Comparison of ENCODE assay signal across 18 cellular contexts in genomic region chr15:35118987-35119386, GRCh38. TPM values are rescaled to one million over a fixed set of nuclear protein-coding genes. Genes with fewer than 3 reads are reported as not detected.
DNase-seq lines count a peak whose midpoint lies in the region; ATAC-seq, FAIRE-seq and TF ChIP-seq lines count a peak whose summit lies in the region.
"Had no signal": no experiment of that assay in that cellular context is flagged by ENCODE, and none has a peak within 500 bp of the region (broad histone marks: within the 10 kb centered on the region; RNA-seq: fewer than 3 reads in every experiment).

No MANE protein-coding gene starts in this region.

- H3K9me3 ChIP-seq in liver (ENCODE audit: control insufficient read depth in 4 of 4, low read length in 3 of 4) (peaks cover 0 to 4% (median 0%) of the 10 kb centered on the region in 4 donors), HepG2 (ENCODE audit: low read length) (no peaks in the 10 kb centered on the region), MM.1S (replicated peaks; ENCODE audit: insufficient read depth, low read length) (no peaks in the 10 kb centered on the region)
- H3K9me3 ChIP-seq: HAP-1 had no signal

- POLR2A ChIA-PET in HepG2 (lab: Yijun Ruan, JAX), result no interaction called here

- intact Hi-C loops in HepG2 (cut with micrococcal nuclease; ENCODE audit: unreplicated experiment), result no loop called here

- no peak overlapping the region for H3K4me3 ChIP-seq in liver (ENCODE audit: low read depth in 1 of 3, low read length in 3 of 3)
- no peak overlapping the region for H3K4me3 ChIP-seq in HepG2 (replicated peaks in 1 of 3; ENCODE audit: insufficient read depth in 1 of 3, low read depth in 2 of 3, low read length in 3 of 3)
- no peak overlapping the region for H3K4me3 ChIP-seq in MM.1S (ENCODE audit: low read length)
- H3K4me3 ChIP-seq: BLaER1 treated with 17β-estradiol and CSF1 and Interleukin-3, amounts not matched to agents 10 nM and 100 nM; GM12878; HAP-1 had no signal

- H3K27me3 ChIP-seq in liver (ENCODE audit: control insufficient read depth in 4 of 4, insufficient read depth in 4 of 4, low read length in 3 of 4) (no peaks in the 10 kb centered on the region), HepG2 (ENCODE audit: control insufficient read depth in 1 of 2, insufficient read depth in 2 of 2, low read length in 2 of 2) (no peaks in the 10 kb centered on the region), MM.1S (replicated peaks; ENCODE audit: insufficient read depth, low read length) (no peaks in the 10 kb centered on the region)
- H3K27me3 ChIP-seq: BLaER1 treated with 17β-estradiol and CSF1 and Interleukin-3, amounts not matched to agents 10 nM and 100 nM had no signal

- H2AFZ ChIP-seq in HepG2 (ENCODE audit: low read length), result no peak overlapping the region
- no peak overlapping the region for H2AFZ ChIP-seq in MM.1S (ENCODE audit: low read length)

- no peaks in the 10 kb centered on the region for H3K9me2 ChIP-seq in MM.1S (replicated peaks; ENCODE audit: insufficient read depth, low read length)

- TF ChIP-seq RAD21 in liver (IDR thresholded peaks at IDR 0.05), result peak; percentile 10 to 33
- no peak for TF ChIP-seq RAD21 in HepG2 (CRISPR knock-in tag; IDR thresholded peaks at IDR 0.05)

- TF ChIP-seq POLR2A in HepG2 (IDR thresholded peaks at IDR 0.05; ENCODE audit: insufficient read depth in 1 of 2, low read depth in 2 of 2, low read length in 2 of 2), result no peak

- no peak overlapping the region for H3K9ac ChIP-seq in liver (ENCODE audit: low read depth in 1 of 2, low read length in 2 of 2)
- H3K9ac ChIP-seq in HepG2 (ENCODE audit: insufficient read depth, low read depth, low read length), result no peak overlapping the region
- H3K9ac ChIP-seq in MM.1S (ENCODE audit: low read length), result no peak overlapping the region
- H3K9ac ChIP-seq: BLaER1 treated with 17β-estradiol and CSF1 and Interleukin-3, amounts not matched to agents 10 nM and 100 nM had no signal

- CTCF ChIA-PET in HepG2 (lab: Yijun Ruan, JAX; ENCODE audit: low intra/inter-chr PET ratio, low total read pairs), result no interaction called here

- H3K27ac ChIP-seq in liver (ENCODE audit: low read depth in 1 of 2, low read length in 2 of 2), result no peak overlapping the region
- H3K27ac ChIP-seq in HepG2 (ENCODE audit: extremely low read length, insufficient read depth, low read length), result no peak overlapping the region
- H3K27ac ChIP-seq in MM.1S (ENCODE audit: low read length), result no peak overlapping the region
- H3K27ac ChIP-seq: BLaER1 treated with 17β-estradiol and CSF1 and Interleukin-3, amounts not matched to agents 10 nM and 100 nM had no signal

- DNase-seq in HepG2 (ENCODE audit: low spot score), result no peak
- peak; percentile 21 for DNase-seq in NCI-H526 treated with DMSO at 0.1 percent for 48 hours (lab: John Stamatoyannopoulos, UW)
- DNase-seq in MM.1S, result no peak
- no peak for DNase-seq in NCI-H2196 treated with DMSO at 0.1 percent for 48 hours (lab: John Stamatoyannopoulos, UW; ENCODE audit: unreplicated experiment)
- DNase-seq: 8988T; ACHN; Calu3; CD4-positive, CD25-positive, alpha-beta regulatory T cell; DMS 273 treated with DMSO at 0.1 percent for 48 hours had no signal

- no peak for TF ChIP-seq CTCF in liver (IDR thresholded peaks at IDR 0.05; ENCODE audit: low read depth, low read length, missing input control)
- TF ChIP-seq CTCF in HepG2 (CRISPR knock-in tag; IDR thresholded peaks at IDR 0.05), result no peak
- TF ChIP-seq CTCF in MM.1S (IDR thresholded peaks at IDR 0.05; ENCODE audit: low read length), result no peak

- no peak for FAIRE-seq in HepG2 (lab: Jason Lieb, UNC)
- FAIRE-seq in islet of Langerhans (lab: Jason Lieb, UNC), result peak; percentile 9
- FAIRE-seq: H1 had no signal

- in situ Hi-C loops in HepG2 (cut with HindIII; ENCODE audit: extremely low pct_ligation_motif_present, low pct_unique_long_range_greater_than_20kb), result no loop called here

- H3K79me2 ChIP-seq in HepG2 (ENCODE audit: insufficient read depth, low read length) (no peaks in the 10 kb centered on the region), MM.1S (ENCODE audit: low read length) (no peaks in the 10 kb centered on the region)

- ATAC-seq in HepG2 (no peak), GM18498 (IDR thresholded peaks at IDR 0.05; ENCODE audit: unreplicated experiment) (no peak)
- ATAC-seq: GM12878 had no signal

- H4K20me1 ChIP-seq in HepG2 (ENCODE audit: insufficient read depth, low read length), result no peaks in the 10 kb centered on the region
- H4K20me1 ChIP-seq in MM.1S (ENCODE audit: insufficient read depth, low read length), result no peaks in the 10 kb centered on the region
- H4K20me1 ChIP-seq: BLaER1 treated with 17β-estradiol and CSF1 and Interleukin-3, amounts not matched to agents 10 nM and 100 nM had no signal

- H3K4me1 ChIP-seq in liver (ENCODE audit: control insufficient read depth in 4 of 4, insufficient read depth in 4 of 4, low read length in 3 of 4) (peaks cover 0 to 36% (median 22%) of the 10 kb centered on the region in 4 donors), HepG2 (ENCODE audit: insufficient read depth, low read length) (peaks cover 19% of the 10 kb centered on the region), MM.1S (ENCODE audit: low read length) (no peaks in the 10 kb centered on the region)
- H3K4me1 ChIP-seq: BLaER1 treated with 17β-estradiol and CSF1 and Interleukin-3, amounts not matched to agents 10 nM and 100 nM had no signal

- no peaks in the 10 kb centered on the region for H3K36me3 ChIP-seq in liver (ENCODE audit: control insufficient read depth in 4 of 4, insufficient read depth in 3 of 4, low read depth in 1 of 4, low read length in 3 of 4)
- H3K36me3 ChIP-seq in HepG2 (replicated peaks in 1 of 2; ENCODE audit: control insufficient read depth in 1 of 2, insufficient read depth in 2 of 2, low read length in 2 of 2), result no peaks in the 10 kb centered on the region
- H3K36me3 ChIP-seq in MM.1S (replicated peaks; ENCODE audit: insufficient read depth, low read length), result no peaks in the 10 kb centered on the region
- H3K36me3 ChIP-seq: BLaER1 treated with 17β-estradiol and CSF1 and Interleukin-3, amounts not matched to agents 10 nM and 100 nM; HAP-1 had no signal

- 32% methylated on average over 2 of the region's 2 CpGs for WGBS in liver
- 73% methylated on average over 2 of the region's 2 CpGs for WGBS in HepG2 (ENCODE audit: low lambda C conversion rate)

- H3K4me2 ChIP-seq in HepG2 (ENCODE audit: low read depth, low read length) (no peak overlapping the region), MM.1S (ENCODE audit: low read depth, low read length) (no peak overlapping the region)
- H3K4me2 ChIP-seq: BLaER1 treated with 17β-estradiol and CSF1 and Interleukin-3, amounts not matched to agents 10 nM and 100 nM had no signal

- H3F3A ChIP-seq in MM.1S (ENCODE audit: insufficient read depth, low read length), result no peaks in the 10 kb centered on the region

- TF ChIP-seq EP300 in HepG2 (IDR thresholded peaks at IDR 0.05; ENCODE audit: low read depth in 2 of 2, low read length in 2 of 2) (no peak), HepG2 (CRISPR knock-in tag; IDR thresholded peaks at IDR 0.05; ENCODE audit: borderline replicate concordance) (no peak)

- no TSS peak for BruUV-seq in HepG2 (replicated peaks; lab: Mats Ljungman, UMichigan)

TF ChIP-seq in liver, 16 proteins besides CTCF, POLR2A, EP300 and RAD21 (continues in another document):
- no peak for TF ChIP-seq MAX (IDR thresholded peaks at IDR 0.05)

TF ChIP-seq in HepG2, 621 proteins besides CTCF, POLR2A, EP300 and RAD21 (continues in another document):
- TF ChIP-seq ZNF660 (CRISPR knock-in tag; IDR thresholded peaks at IDR 0.05; ENCODE audit: borderline replicate concordance, low read depth) (no peak), ZNF432 (CRISPR knock-in tag; IDR thresholded peaks at IDR 0.05; ENCODE audit: borderline replicate concordance) (no peak), ASH2L (IDR thresholded peaks at IDR 0.05; ENCODE audit: insufficient read length, low read depth, low read length) (no peak)

RNA-seq across cellular contexts. Expression of gene NANOGP8, which starts 33.9 kb away (rescaled TPM):
- under 1 TPM in 1 of 2 donors, not detected in 1; 0.17 TPM for total RNA-seq in liver
- polyA plus RNA-seq in liver, result not detected
- 0.25 and 0.27 TPM in 2 replicates for total RNA-seq in HepG2 (2016; rRNA removed; fragmentation: Illumina TruSeq; extraction: Trizol)
- total RNA-seq in HepG2 (2016; cell fraction: cytosol; rRNA removed; fragmentation: Illumina TruSeq; extraction: Trizol; ENCODE audit: low read depth), result not detected in 2 replicates
- total RNA-seq in HepG2 (2016; cell fraction: insoluble cytoplasmic fraction; rRNA removed; fragmentation: Illumina TruSeq; extraction: Trizol), result 0.27 TPM in 1 of 2 replicates, not detected in the other
- total RNA-seq in HepG2 (2016; cell fraction: membrane; rRNA removed; fragmentation: Illumina TruSeq; extraction: Trizol), result not detected in 2 replicates
- not detected in 2 replicates for total RNA-seq in HepG2 (2016; cell fraction: nucleus; rRNA removed; fragmentation: Illumina TruSeq; extraction: Trizol)
- polyA plus RNA-seq in HepG2 (2011; rRNA removed), result 0.09 TPM in 1 of 2 replicates, not detected in the other
- 0.12 TPM in 1 of 2 replicates, not detected in the other for polyA plus RNA-seq in HepG2 (2011; cell fraction: cytosol; rRNA removed)
- 0.73 and 0.90 TPM in 2 replicates for polyA plus RNA-seq in HepG2 (2011; cell fraction: nucleus; rRNA removed)
- 0.28 TPM in 1 of 2 replicates, not detected in the other for polyA plus RNA-seq in HepG2 (2012)
- polyA plus RNA-seq in HepG2 (2016; cell fraction: cytosol; fragmentation: Illumina TruSeq; extraction: Trizol; ENCODE audit: low read depth), result 0.17 TPM in 1 of 2 replicates, not detected in the other
- polyA plus RNA-seq in HepG2 (2016; cell fraction: insoluble cytoplasmic fraction; fragmentation: Illumina TruSeq; extraction: Trizol; ENCODE audit: low read depth), result not detected in 2 replicates
- not detected in 2 replicates for polyA plus RNA-seq in HepG2 (2016; cell fraction: membrane; fragmentation: Illumina TruSeq; extraction: Trizol; ENCODE audit: low read depth)
- polyA plus RNA-seq in HepG2 (2016; cell fraction: nucleus; fragmentation: Illumina TruSeq; extraction: Trizol; ENCODE audit: insufficient read depth, low read depth), result not detected in 2 replicates
- polyA minus RNA-seq in HepG2 (2011; rRNA and poly(A)+ RNA removed; ENCODE audit: low replicate concordance), result 0.49 and 0.92 TPM in 2 replicates
- polyA minus RNA-seq in HepG2 (2011; cell fraction: cytosol; rRNA and poly(A)+ RNA removed), result 0.79 TPM in 1 of 2 replicates, not detected in the other
- polyA minus RNA-seq in HepG2 (2011; cell fraction: nucleus; rRNA and poly(A)+ RNA removed), result 2.3 and 3.2 TPM in 2 replicates
- total RNA-seq: Calu3; CD4-positive, CD25-positive, alpha-beta regulatory T cell; G401; GM12878; HT1080 had no signal
- polyA plus RNA-seq: CD4-positive, CD25-positive, alpha-beta regulatory T cell; GM12878 had no signal
